In genomic region chr11:22922672-22923071, GRCh38 we compare ENCODE assay signal across 33 cellular contexts.
DNase-seq lines count a peak whose midpoint lies in the region; ATAC-seq, FAIRE-seq and TF ChIP-seq lines count a peak whose summit lies in the region.
"Had no signal": no experiment of that assay in that cellular context is flagged by ENCODE, and none has a peak within 500 bp of the region (broad histone marks: within the 10 kb centered on the region; RNA-seq: fewer than 3 reads in every experiment).

No MANE protein-coding gene starts in this region.

- TF ChIP-seq CTCF in Loucy (conservative IDR thresholded peaks at IDR 0.05; ENCODE audit: low read length) (no peak), WTC11 (IDR thresholded peaks at IDR 0.05) (no peak), nephron (IDR thresholded peaks at IDR 0.05; ENCODE audit: unreplicated experiment in 3 of 3) (no peak), HepG2 (CRISPR knock-in tag; IDR thresholded peaks at IDR 0.05) (no peak)

- no peak overlapping the region for H3K27ac ChIP-seq in HepG2 (ENCODE audit: extremely low read length, insufficient read depth, low read length)
- H3K27ac ChIP-seq: coronary artery, gastrocnemius medialis, left lung, RWPE1, thyroid gland had no signal

- H4K20me1 ChIP-seq in Loucy (ENCODE audit: insufficient read depth, low read length, poor library complexity, severe bottlenecking) (no peaks in the 10 kb centered on the region), HepG2 (ENCODE audit: insufficient read depth, low read length) (no peaks in the 10 kb centered on the region)

- H3K36me3 Mint-ChIP-seq in WTC11: no peaks in the 10 kb centered on the region
- H3K36me3 Mint-ChIP-seq in nephron (ENCODE audit: low read depth): no peaks in the 10 kb centered on the region
- H3K36me3 Mint-ChIP-seq: activated naive CD8-positive, alpha-beta T cell treated with anti-CD3 and anti-CD28 coated beads, Interleukin-2, amount 10 ng/mL, durations not matched to agents 7 days and 5 days; naive B cell had no signal

- no peaks in the 10 kb centered on the region for H3K9me2 ChIP-seq in Loucy (replicated peaks; ENCODE audit: low read depth, low read length)

- ATAC-seq in WTC11 (peak; percentile 81), HepG2 (no peak)
- ATAC-seq: activated CD8-positive, alpha-beta T cell treated with anti-CD3 and anti-CD28 coated beads, Interleukin-2, amount 10 ng/mL, durations not matched to agents 7 days and 5 days; gastrocnemius medialis; left lung; stimulated activated naive CD8-positive, alpha-beta T cell treated with anti-CD3 and anti-CD28 coated beads, Interleukin-15, amount 100 ng/mL, for 72 hours had no signal

- in situ Hi-C loops in HepG2 (cut with HindIII; ENCODE audit: extremely low pct_ligation_motif_present, low pct_unique_long_range_greater_than_20kb): no loop called here

- H3K36me3 ChIP-seq in Loucy (ENCODE audit: insufficient read depth, low read length) (no peaks in the 10 kb centered on the region), HepG2 (replicated peaks in 1 of 2; ENCODE audit: control insufficient read depth in 1 of 2, insufficient read depth in 2 of 2, low read length in 2 of 2) (no peaks in the 10 kb centered on the region)
- H3K36me3 ChIP-seq: BE2C, gastrocnemius medialis, HAP-1, left lung, thyroid gland had no signal

- no peak for FAIRE-seq in HepG2 (lab: Jason Lieb, UNC)
- FAIRE-seq: astrocyte, GM19239, TTC549 had no signal

- H3K9ac ChIP-seq in Loucy (ENCODE audit: low read depth, low read length, poor library complexity, severe bottlenecking) (peak overlapping the region; percentile 7), HepG2 (ENCODE audit: insufficient read depth, low read depth, low read length) (no peak overlapping the region)

- no peaks in the 10 kb centered on the region for H3K9me3 ChIP-seq in Loucy (ENCODE audit: insufficient read depth, low read depth, low read length)
- no peaks in the 10 kb centered on the region for H3K9me3 ChIP-seq in HepG2 (ENCODE audit: low read length)
- H3K9me3 ChIP-seq: BE2C, gastrocnemius medialis, HAP-1, left lung, thyroid gland had no signal

- 10% methylated on average over 1 of the region's 1 CpG for WGBS in HepG2 (ENCODE audit: low lambda C conversion rate)

- H3K4me1 Mint-ChIP-seq in WTC11: peaks cover 33% of the 10 kb centered on the region
- peaks cover 9% of the 10 kb centered on the region for H3K4me1 Mint-ChIP-seq in nephron

- TF ChIP-seq POLR2A in HepG2 (IDR thresholded peaks at IDR 0.05; ENCODE audit: insufficient read depth in 1 of 2, low read depth in 2 of 2, low read length in 2 of 2): no peak

- peak overlapping the region; percentile 35 for H2AFZ ChIP-seq in Loucy (ENCODE audit: low read length)
- no peak overlapping the region for H2AFZ ChIP-seq in HepG2 (ENCODE audit: low read length)

- no TSS peak for BruUV-seq in HepG2 (replicated peaks; lab: Mats Ljungman, UMichigan)

- H3K27ac Mint-ChIP-seq in WTC11: peak overlapping the region; percentile 21; the same call in 1 of the 2 replicates
- H3K27ac Mint-ChIP-seq in nephron: peak overlapping the region in 2 of 3 experiments; percentile 13 to 74
- H3K27ac Mint-ChIP-seq: activated CD8-positive, alpha-beta T cell treated with anti-CD3 and anti-CD28 coated beads, Interleukin-2, amount 10 ng/mL, durations not matched to agents 7 days and 5 days; activated naive CD8-positive, alpha-beta T cell treated with anti-CD3 and anti-CD28 coated beads, Interleukin-2, amount 10 ng/mL, durations not matched to agents 7 days and 5 days; naive B cell; stimulated activated naive CD8-positive, alpha-beta T cell treated with anti-CD3 and anti-CD28 coated beads, Interleukin-15, amount 100 ng/mL, for 72 hours; T-helper 1 cell treated with Interleukin-12 subunit alpha and Interleukin-12 subunit beta and Interleukin-4 antibody, amounts not matched to agents 30 μg/mL and 1 μg/mL, for 36 hours had no signal

- H3K27me3 Mint-ChIP-seq in WTC11 (ENCODE audit: low read depth) (no peaks in the 10 kb centered on the region), nephron (ENCODE audit: low read depth) (no peaks in the 10 kb centered on the region)
- H3K27me3 Mint-ChIP-seq: activated naive CD8-positive, alpha-beta T cell treated with anti-CD3 and anti-CD28 coated beads, Interleukin-2, amount 10 ng/mL, durations not matched to agents 7 days and 5 days; naive B cell; stimulated activated naive CD8-positive, alpha-beta T cell treated with anti-CD3 and anti-CD28 coated beads, Interleukin-15, amount 100 ng/mL, for 72 hours had no signal

- H3K79me2 ChIP-seq in Loucy (ENCODE audit: insufficient read depth, low read length) (peaks cover 3% of the 10 kb centered on the region; the same call in 1 of the 2 replicates), HepG2 (ENCODE audit: insufficient read depth, low read length) (no peaks in the 10 kb centered on the region)

- intact Hi-C loops in HepG2 (cut with micrococcal nuclease; ENCODE audit: unreplicated experiment): no loop called here

- H3K4me1 ChIP-seq in Loucy (ENCODE audit: insufficient read depth, low read length, poor library complexity, severe bottlenecking) (peaks cover 18% of the 10 kb centered on the region), HepG2 (ENCODE audit: insufficient read depth, low read length) (no peaks in the 10 kb centered on the region)
- H3K4me1 ChIP-seq: BE2C, gastrocnemius medialis, HAP-1, left lung, thyroid gland had no signal

- DNase-seq in COLO829 (ENCODE audit: low spot score) (peak; percentile 5), WTC11 (ENCODE audit: low spot score) (no peak), HepG2 (ENCODE audit: low spot score) (no peak), anterior cingulate cortex (lab: John Stamatoyannopoulos, UW) (no peak)
- no peak for DNase-seq in effector CD8-positive, alpha-beta T cell (lab: John Stamatoyannopoulos, UW)
- DNase-seq: ACHN; activated CD4-positive, CD25-positive, alpha-beta regulatory T cell treated with anti-CD3 and anti-CD28 coated beads, Interleukin-2, amount 50 U/mL, for 72 hours; activated CD8-positive, alpha-beta T cell treated with anti-CD3 and anti-CD28 coated beads, Interleukin-2, amount 10 ng/mL, durations not matched to agents 7 days and 5 days; activated gamma-delta T cell; activated naive CD8-positive, alpha-beta T cell treated with anti-CD3 and anti-CD28 coated beads, Interleukin-2, amount 10 ng/mL, durations not matched to agents 7 days and 5 days; activated T-cell treated with anti-CD3 and anti-CD28 coated beads for 4 hours; BE2C; DMS79 treated with DMSO at 0.1 percent for 48 hours; gastrocnemius medialis; hippocampal formation; KBM-7; left lung; mesenchymal stem cell; MM.1S; naive B cell; NCI-H1436 treated with DMSO at 0.1 percent for 48 hours; NCI-H774; stimulated activated naive CD8-positive, alpha-beta T cell treated with anti-CD3 and anti-CD28 coated beads, Interleukin-15, amount 100 ng/mL, for 72 hours; thyroid gland had no signal

- H3K9me3 Mint-ChIP-seq in WTC11 (no peaks in the 10 kb centered on the region), nephron (no peaks in the 10 kb centered on the region)
- H3K9me3 Mint-ChIP-seq: activated naive CD8-positive, alpha-beta T cell treated with anti-CD3 and anti-CD28 coated beads, Interleukin-2, amount 10 ng/mL, durations not matched to agents 7 days and 5 days; naive B cell; stimulated activated naive CD8-positive, alpha-beta T cell treated with anti-CD3 and anti-CD28 coated beads, Interleukin-15, amount 100 ng/mL, for 72 hours; T-helper 1 cell treated with Interleukin-12 subunit alpha and Interleukin-12 subunit beta and Interleukin-4 antibody, amounts not matched to agents 30 μg/mL and 1 μg/mL, for 36 hours had no signal

- H3K4me2 ChIP-seq in Loucy (ENCODE audit: low read depth, low read length, poor library complexity, severe bottlenecking) (peak overlapping the region; percentile 61), HepG2 (ENCODE audit: low read depth, low read length) (no peak overlapping the region)

- TF ChIP-seq RAD21 in HepG2 (CRISPR knock-in tag; IDR thresholded peaks at IDR 0.05): no peak

- H3K27me3 ChIP-seq in Loucy (ENCODE audit: insufficient read depth, low read length, poor library complexity, severe bottlenecking) (no peaks in the 10 kb centered on the region), HepG2 (ENCODE audit: control insufficient read depth in 1 of 2, insufficient read depth in 2 of 2, low read length in 2 of 2) (no peaks in the 10 kb centered on the region)
- H3K27me3 ChIP-seq: BE2C, gastrocnemius medialis, left lung, thyroid gland had no signal

- POLR2A ChIA-PET in WTC11 (lab: Charles Lee) (interaction anchor here (0.5 kb wide), 1 partner anchor 87 kb away, joined by 5 read pairs; no protein-coding TSS in a partner anchor), HepG2 (lab: Yijun Ruan, JAX) (no interaction called here)

- CTCF ChIA-PET in WTC11 (lab: Charles Lee) (interaction anchor here (1.0 to 1.9 kb wide), 2 partner anchors 27 to 47 kb away, joined by 3 to 7 read pairs; no protein-coding TSS in a partner anchor), HepG2 (lab: Yijun Ruan, JAX; ENCODE audit: low intra/inter-chr PET ratio, low total read pairs) (no interaction called here)

- H3K4me3 Mint-ChIP-seq in WTC11: no peak overlapping the region
- H3K4me3 Mint-ChIP-seq in nephron: no peak overlapping the region
- H3K4me3 Mint-ChIP-seq: activated CD8-positive, alpha-beta T cell treated with anti-CD3 and anti-CD28 coated beads, Interleukin-2, amount 10 ng/mL, durations not matched to agents 7 days and 5 days; activated naive CD8-positive, alpha-beta T cell treated with anti-CD3 and anti-CD28 coated beads, Interleukin-2, amount 10 ng/mL, durations not matched to agents 7 days and 5 days; naive B cell; stimulated activated naive CD8-positive, alpha-beta T cell treated with anti-CD3 and anti-CD28 coated beads, Interleukin-15, amount 100 ng/mL, for 72 hours; T-helper 1 cell treated with Interleukin-12 subunit alpha and Interleukin-12 subunit beta and Interleukin-4 antibody, amounts not matched to agents 30 μg/mL and 1 μg/mL, for 36 hours had no signal

- TF ChIP-seq EP300 in HepG2 (IDR thresholded peaks at IDR 0.05; ENCODE audit: low read depth in 2 of 2, low read length in 2 of 2) (no peak), HepG2 (CRISPR knock-in tag; IDR thresholded peaks at IDR 0.05; ENCODE audit: borderline replicate concordance) (no peak)

- H3K4me3 ChIP-seq in Loucy (ENCODE audit: low read length, poor library complexity, severe bottlenecking) (peak overlapping the region; percentile 51), HepG2 (replicated peaks in 1 of 3; ENCODE audit: insufficient read depth in 1 of 3, low read depth in 2 of 3, low read length in 3 of 3) (no peak overlapping the region)
- H3K4me3 ChIP-seq: coronary artery, gastrocnemius medialis, HAP-1, left lung, thyroid gland had no signal

- no peaks in the 10 kb centered on the region for H3F3A ChIP-seq in Loucy (ENCODE audit: low read depth)

TF ChIP-seq in WTC11, 78 proteins besides CTCF, POLR2A, EP300 and RAD21 (continues in another document):
- no peak for TF ChIP-seq GRHL2 (CRISPR knock-in tag; IDR thresholded peaks at IDR 0.05; ENCODE audit: insufficient replicate concordance, severe bottlenecking)

TF ChIP-seq in HepG2, 621 proteins besides CTCF, POLR2A, EP300 and RAD21 (continues in another document):
- TF ChIP-seq ZNF383 (CRISPR knock-in tag; IDR thresholded peaks at IDR 0.05; ENCODE audit: borderline replicate concordance) (no peak), FOSL1 (CRISPR knock-in tag; IDR thresholded peaks at IDR 0.05; ENCODE audit: borderline replicate concordance) (no peak), PHF8 (CRISPR knock-in tag; IDR thresholded peaks at IDR 0.05) (no peak)
